8 cellular contexts compared by ENCODE assay signal in genomic region chr9:75089369-75089766, GRCh38.
DNase-seq lines count a peak whose midpoint lies in the region; ATAC-seq and TF ChIP-seq lines count a peak whose summit lies in the region.

No MANE protein-coding gene starts in this region.

- H3K4me3 ChIP-seq in cardiac fibroblast (replicated peaks in 1 of 2; ENCODE audit: low read depth in 2 of 2, low read length in 2 of 2) (peak overlapping the region; percentile 89 to 90), mucosa of rectum (ENCODE audit: low read length in 2 of 2) (peak overlapping the region; percentile 86 to 96)

- peak overlapping the region; percentile 83 to 97 for H3K9ac ChIP-seq in mucosa of rectum (ENCODE audit: low read depth in 1 of 2, low read length in 2 of 2)

- peaks cover 83% of the 10 kb centered on the region for H3K4me1 Mint-ChIP-seq in stimulated activated naive CD8-positive, alpha-beta T cell treated with anti-CD3 and anti-CD28 coated beads, Interleukin-15, Interleukin-2, amounts not matched to agents 100 ng/mL and 50 ng/mL, for 24 hours (ENCODE audit: low read depth)

- no peak for ATAC-seq in stimulated activated naive CD8-positive, alpha-beta T cell treated with anti-CD3 and anti-CD28 coated beads, Interleukin-15, Interleukin-2, amounts not matched to agents 100 U/mL and 50 U/mL, for 24 hours

- no peaks in the 10 kb centered on the region for H3K27me3 ChIP-seq in mucosa of rectum (ENCODE audit: control insufficient read depth in 2 of 2, insufficient read depth in 2 of 2, low read length in 2 of 2)

- no peaks in the 10 kb centered on the region for H3K36me3 Mint-ChIP-seq in stimulated activated naive CD8-positive, alpha-beta T cell treated with anti-CD3 and anti-CD28 coated beads, Interleukin-15, Interleukin-2, amounts not matched to agents 100 ng/mL and 50 ng/mL, for 24 hours (ENCODE audit: low read depth)

- no peak for DNase-seq in stimulated activated naive CD8-positive, alpha-beta T cell treated with anti-CD3 and anti-CD28 coated beads, Interleukin-15, Interleukin-2, amounts not matched to agents 100 U/mL and 50 U/mL, for 24 hours
- DNase-seq in cardiac fibroblast (ENCODE audit: low read depth in 2 of 2) (no peak), NCI-H187 treated with DMSO at 0.1 percent for 48 hours (lab: John Stamatoyannopoulos, UW) (no peak), GM13977 (ENCODE audit: low spot score) (no peak), OCI-M1 (lab: John Stamatoyannopoulos, UW) (no peak), NCI-H1436 (lab: John Stamatoyannopoulos, UW) (no peak)

- in situ Hi-C loops in GM13977 (cut with MboI; ENCODE audit: low pct_unique_long_range_greater_than_20kb, low sequenced_read_pairs, unreplicated experiment) = no loop called here

- H3K4me3 Mint-ChIP-seq in stimulated activated naive CD8-positive, alpha-beta T cell treated with anti-CD3 and anti-CD28 coated beads, Interleukin-15, Interleukin-2, amounts not matched to agents 100 ng/mL and 50 ng/mL, for 24 hours = peak overlapping the region; percentile 92

- H3K27me3 Mint-ChIP-seq in stimulated activated naive CD8-positive, alpha-beta T cell treated with anti-CD3 and anti-CD28 coated beads, Interleukin-15, Interleukin-2, amounts not matched to agents 100 ng/mL and 50 ng/mL, for 24 hours = no peaks in the 10 kb centered on the region

- no peaks in the 10 kb centered on the region for H3K9me3 ChIP-seq in mucosa of rectum (ENCODE audit: control insufficient read depth in 2 of 2, low read length in 2 of 2)

- TF ChIP-seq CTCF in cardiac fibroblast (IDR thresholded peaks at IDR 0.05; ENCODE audit: low read depth, low read length) (no peak), GM13977 (IDR thresholded peaks at IDR 0.05; ENCODE audit: extremely low read depth, insufficient read depth, missing control alignments) (no peak)

- H3K4me1 ChIP-seq in mucosa of rectum (ENCODE audit: control insufficient read depth in 2 of 2, insufficient read depth in 2 of 2, low read length in 2 of 2) = peaks cover 14 to 18% of the 10 kb centered on the region in 2 donors

- peak overlapping the region; percentile 94 for H3K27ac Mint-ChIP-seq in stimulated activated naive CD8-positive, alpha-beta T cell treated with anti-CD3 and anti-CD28 coated beads, Interleukin-15, Interleukin-2, amounts not matched to agents 100 ng/mL and 50 ng/mL, for 24 hours

- H3K9me3 Mint-ChIP-seq in stimulated activated naive CD8-positive, alpha-beta T cell treated with anti-CD3 and anti-CD28 coated beads, Interleukin-15, Interleukin-2, amounts not matched to agents 100 ng/mL and 50 ng/mL, for 24 hours = no peaks in the 10 kb centered on the region

- H3K27ac ChIP-seq in mucosa of rectum (ENCODE audit: low read depth in 2 of 2, low read length in 2 of 2) = peak overlapping the region; percentile 98 to 99

- no peaks in the 10 kb centered on the region for H3K36me3 ChIP-seq in mucosa of rectum (ENCODE audit: control insufficient read depth in 2 of 2, insufficient read depth in 2 of 2, low read length in 2 of 2)
